In the genomic region with DNA sequence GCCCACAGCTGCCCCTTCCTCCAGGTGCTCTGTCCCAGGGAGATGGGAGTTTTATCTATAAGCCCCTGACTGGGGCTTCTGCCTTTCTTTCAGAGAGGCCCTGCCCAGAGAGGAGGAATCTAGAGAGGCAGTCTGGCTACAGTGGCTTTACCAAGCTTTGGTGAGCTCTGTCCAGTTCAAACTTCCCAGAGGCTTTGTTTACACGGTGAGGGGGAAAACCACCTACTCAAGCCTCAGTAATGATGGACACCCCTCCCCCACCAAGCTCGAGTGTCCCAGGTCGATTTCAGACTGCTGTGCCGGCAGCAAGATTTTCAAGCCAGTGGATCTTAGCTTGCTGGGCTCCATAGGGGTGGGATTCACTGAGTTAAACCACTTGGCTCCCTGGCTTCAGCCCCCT, we compare ENCODE assay signal across 1 cellular context. TPM values are rescaled to one million over a fixed set of nuclear protein-coding genes. Genes with fewer than 3 reads are reported as not detected.
"Had no signal": no experiment of that assay in that cellular context is flagged by ENCODE, and none has a peak within 500 bp of the region (broad histone marks: within the 10 kb centered on the region; RNA-seq: fewer than 3 reads in every experiment).

No MANE protein-coding gene starts in this region.

RNA-seq across cellular contexts. Expression of gene SLC22A3, which starts 25.4 kb away (rescaled TPM):
- total RNA-seq: natural killer cell had no signal
